Comparison of ENCODE assay signal across 18 cellular contexts in genomic region chr9:36560813-36561212, GRCh38. TPM values are rescaled to one million over a fixed set of nuclear protein-coding genes. Genes with fewer than 3 reads are reported as not detected.
DNase-seq lines count a peak whose midpoint lies in the region; TF ChIP-seq lines count a peak whose summit lies in the region.
"Had no signal": no experiment of that assay in that cellular context is flagged by ENCODE, and none has a peak within 500 bp of the region (broad histone marks: within the 10 kb centered on the region; RNA-seq: fewer than 3 reads in every experiment).

No MANE protein-coding gene starts in this region.

- no peak overlapping the region for H3K27ac ChIP-seq in Karpas-422 (ENCODE audit: low read length)
- H3K27ac ChIP-seq: right lobe of liver had no signal

- no peak overlapping the region for H3K4me2 ChIP-seq in Karpas-422 (ENCODE audit: low read depth, low read length, poor library complexity, severe bottlenecking)

- no peaks in the 10 kb centered on the region for H4K20me1 ChIP-seq in Karpas-422 (ENCODE audit: insufficient read depth, low read depth, low read length)

- peaks cover 4% of the 10 kb centered on the region; the same call in 1 of the 2 replicates for H3K4me1 ChIP-seq in Karpas-422 (ENCODE audit: low read length)
- H3K4me1 ChIP-seq: right lobe of liver had no signal

- no peaks in the 10 kb centered on the region for H3K79me2 ChIP-seq in Karpas-422 (ENCODE audit: low read length)

- H3K36me3 ChIP-seq in Karpas-422 (ENCODE audit: insufficient read depth, low read length), result no peaks in the 10 kb centered on the region
- H3K36me3 ChIP-seq: right lobe of liver had no signal

- TF ChIP-seq CTCF in mesothelial cell of epicardium (IDR thresholded peaks at IDR 0.05; ENCODE audit: unreplicated experiment), result no peak
- TF ChIP-seq CTCF in chondrocyte (IDR thresholded peaks at IDR 0.05), result no peak

- no peak overlapping the region for H3K4me3 ChIP-seq in Karpas-422 (ENCODE audit: low read length)
- H3K4me3 ChIP-seq: K562, right lobe of liver had no signal

- H2AFZ ChIP-seq in Karpas-422 (ENCODE audit: low read length), result no peak overlapping the region

- H3K36me3 Mint-ChIP-seq in mesothelial cell of epicardium (no peaks in the 10 kb centered on the region), chondrocyte (ENCODE audit: low read depth) (no peaks in the 10 kb centered on the region)

- H3K9me3 Mint-ChIP-seq in mesothelial cell of epicardium (no peaks in the 10 kb centered on the region), chondrocyte (ENCODE audit: low read depth) (no peaks in the 10 kb centered on the region)

- no peaks in the 10 kb centered on the region for H3K27me3 ChIP-seq in Karpas-422 (ENCODE audit: low read length)
- H3K27me3 ChIP-seq: right lobe of liver had no signal

- DNase-seq in GF-D8 (lab: John Stamatoyannopoulos, UW) (peak; percentile 63), MV-4-11 (lab: John Stamatoyannopoulos, UW) (peak; percentile 59), dedifferentiated amniotic fluid mesenchymal stem cell (ENCODE audit: extremely low spot score) (peak; percentile 14), mesothelial cell of epicardium (ENCODE audit: low spot score in 2 of 2, unreplicated experiment in 2 of 2) (no peak), chondrocyte (ENCODE audit: low spot score) (no peak), Karpas-422 (no peak), NAMALWA (ENCODE audit: low spot score) (no peak)
- DNase-seq: activated CD4-positive, alpha-beta T cell treated with anti-CD3 and anti-CD28 coated beads for 48 hours; activated naive CD4-positive, alpha-beta T cell; hippocampal formation; left colon; NCI-H1436 treated with DMSO at 0.1 percent for 48 hours; NCI-H345; occipital lobe; right lobe of liver; stimulated activated CD4-positive, alpha-beta T cell treated with anti-CD3 and anti-CD28 coated beads, Interleukin-1b, Interleukin-23, amount 100 ng/mL, for 48 hours had no signal

- H3K27ac Mint-ChIP-seq in mesothelial cell of epicardium (peak overlapping the region; percentile 83), chondrocyte (ENCODE audit: unreplicated experiment) (no peak overlapping the region)
- H3K27ac Mint-ChIP-seq: B cell had no signal

- H3K9me3 ChIP-seq in Karpas-422 (ENCODE audit: low read length), result no peaks in the 10 kb centered on the region
- H3K9me3 ChIP-seq: right lobe of liver had no signal

- no peaks in the 10 kb centered on the region for H3K27me3 Mint-ChIP-seq in mesothelial cell of epicardium (ENCODE audit: low read depth)
- H3K27me3 Mint-ChIP-seq in chondrocyte (ENCODE audit: low read depth), result no peaks in the 10 kb centered on the region
- H3K27me3 Mint-ChIP-seq: B cell had no signal

- H3K4me1 Mint-ChIP-seq in mesothelial cell of epicardium, result peaks cover 3% of the 10 kb centered on the region
- H3K4me1 Mint-ChIP-seq in chondrocyte (ENCODE audit: low read depth), result peaks cover 4% of the 10 kb centered on the region
- H3K4me1 Mint-ChIP-seq: B cell had no signal

- H3K9ac ChIP-seq in Karpas-422 (ENCODE audit: low read length), result no peak overlapping the region

- H3K9me2 ChIP-seq in Karpas-422 (replicated peaks; ENCODE audit: insufficient read depth, low read length), result no peaks in the 10 kb centered on the region

- H3K4me3 Mint-ChIP-seq in mesothelial cell of epicardium (no peak overlapping the region), chondrocyte (ENCODE audit: unreplicated experiment) (no peak overlapping the region)
- H3K4me3 Mint-ChIP-seq: B cell had no signal

RNA-seq across cellular contexts. Expression of gene MELK, which starts 11.9 kb away (rescaled TPM):
- total RNA-seq in mesothelial cell of epicardium, result 14.8 to 15.4 TPM (median 15.0 TPM) in 3 replicates
- total RNA-seq in chondrocyte, result 9.5 to 12.6 TPM (median 10.4 TPM) in 3 replicates
- 16.0 and 22.2 TPM in 2 replicates for total RNA-seq in Karpas-422 (2014; rRNA removed; shearing (Covaris generic); ENCODE audit: low replicate concordance)

Comparison
In these comparisons a context has a peak if more than half of its experiments do, and no peak if none do; other contexts are left out.
1. DNase-seq: peak in GF-D8 (single experiment), MV-4-11 (single experiment) and dedifferentiated amniotic fluid mesenchymal stem cell (single experiment); none in mesothelial cell of epicardium (0 of 2), chondrocyte (single experiment), Karpas-422 (single experiment) and NAMALWA (single experiment).